Comparison of ENCODE assay signal across 1 cellular context in the genomic region with DNA sequence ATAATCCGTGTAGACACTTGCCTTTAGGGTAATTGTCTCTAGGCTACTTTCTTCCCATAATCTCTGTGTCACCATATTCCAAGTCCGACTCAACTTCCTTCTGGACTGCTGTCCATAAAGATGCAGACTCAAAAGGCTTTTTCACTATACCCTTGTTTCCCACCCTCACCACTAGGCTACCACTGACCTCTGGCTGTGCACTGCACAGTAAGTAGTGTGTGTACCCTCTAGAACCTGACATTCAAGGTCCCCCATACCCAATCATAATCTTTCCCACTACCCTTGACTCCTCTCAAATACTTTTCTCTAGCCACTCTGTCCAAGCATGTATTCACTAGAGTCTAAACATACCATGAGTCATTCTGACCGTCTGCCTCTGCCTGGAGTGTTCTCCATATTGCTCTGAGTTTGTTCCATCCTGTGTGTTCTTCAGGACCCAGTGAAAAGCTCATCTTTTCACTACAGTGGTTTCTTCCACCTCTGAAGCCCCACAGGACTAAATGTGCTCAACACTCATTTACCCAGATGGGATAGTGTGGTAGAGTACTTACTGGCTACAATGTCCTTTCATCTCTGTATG.
TF ChIP-seq lines count a peak whose summit lies in the region.

No MANE protein-coding gene starts in this region.

TF ChIP-seq in SK-N-SH treated with all-trans-retinoic acid at 6 μM for 48 hours, 23 proteins besides CTCF, POLR2A, EP300 and RAD21 (continued from another document):
- TF ChIP-seq TCF4 (CRISPR knock-in tag; IDR thresholded peaks at IDR 0.05; ENCODE audit: borderline replicate concordance) = no peak
- no peak for TF ChIP-seq BACH2 (CRISPR knock-in tag; IDR thresholded peaks at IDR 0.05; ENCODE audit: borderline replicate concordance)
- TF ChIP-seq OSR1 (CRISPR knock-in tag; IDR thresholded peaks at IDR 0.05) = no peak
- TF ChIP-seq, protein P1, sequence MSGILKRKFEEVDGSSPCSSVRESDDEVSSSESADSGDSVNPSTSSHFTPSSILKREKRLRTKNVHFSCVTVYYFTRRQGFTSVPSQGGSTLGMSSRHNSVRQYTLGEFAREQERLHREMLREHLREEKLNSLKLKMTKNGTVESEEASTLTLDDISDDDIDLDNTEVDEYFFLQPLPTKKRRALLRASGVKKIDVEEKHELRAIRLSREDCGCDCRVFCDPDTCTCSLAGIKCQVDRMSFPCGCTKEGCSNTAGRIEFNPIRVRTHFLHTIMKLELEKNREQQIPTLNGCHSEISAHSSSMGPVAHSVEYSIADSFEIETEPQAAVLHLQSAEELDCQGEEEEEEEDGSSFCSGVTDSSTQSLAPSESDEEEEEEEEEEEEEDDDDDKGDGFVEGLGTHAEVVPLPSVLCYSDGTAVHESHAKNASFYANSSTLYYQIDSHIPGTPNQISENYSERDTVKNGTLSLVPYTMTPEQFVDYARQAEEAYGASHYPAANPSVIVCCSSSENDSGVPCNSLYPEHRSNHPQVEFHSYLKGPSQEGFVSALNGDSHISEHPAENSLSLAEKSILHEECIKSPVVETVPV (CRISPR knock-in tag; IDR thresholded peaks at IDR 0.05) = no peak
- no peak for TF ChIP-seq ZNF8 (CRISPR knock-in tag; IDR thresholded peaks at IDR 0.05)
- TF ChIP-seq RARB (CRISPR knock-in tag; IDR thresholded peaks at IDR 0.05) = no peak
- TF ChIP-seq ZC3H10 (CRISPR knock-in tag; IDR thresholded peaks at IDR 0.05) = no peak
TF ChIP-seq in SK-N-SH treated with all-trans-retinoic acid at 6 μM for 48 hours: peak in this region for 0.
